Comparison of ENCODE assay signal across 11 cellular contexts in genomic region chr4:108070775-108071174, GRCh38.
"Had no signal": no experiment of that assay in that cellular context is flagged by ENCODE, and none has a peak within 500 bp of the region (broad histone marks: within the 10 kb centered on the region; RNA-seq: fewer than 3 reads in every experiment).

No MANE protein-coding gene starts in this region.

- H3K9me3 Mint-ChIP-seq: activated B cell treated with CpG ODN at 0.5 μM for 24 hours; dendritic cell treated with granulocyte-macrophage colony-stimulating factor and Interleukin-4, amounts not matched to agents 40 ng/mL and 50 ng/mL, for 4 days had no signal

- H3K4me3 ChIP-seq: gastroesophageal sphincter, hepatocyte, right atrium auricular region, skin epidermis, transverse colon had no signal

- H3K27me3 ChIP-seq: gastroesophageal sphincter, hepatocyte, right atrium auricular region, transverse colon had no signal

- H3K9me3 ChIP-seq: gastroesophageal sphincter, right atrium auricular region, transverse colon had no signal

- H3K4me2 ChIP-seq: hepatocyte had no signal

- H3K4me3 Mint-ChIP-seq: activated B cell treated with CpG ODN at 0.5 μM for 24 hours; dendritic cell treated with granulocyte-macrophage colony-stimulating factor and Interleukin-4, amounts not matched to agents 40 ng/mL and 50 ng/mL, for 4 days had no signal

- H3K79me2 ChIP-seq: hepatocyte had no signal

- DNase-seq: activated B cell treated with CpG ODN at 0.5 μM for 24 hours; activated gamma-delta T cell treated with Interleukin-2 at 50 U/mL for 16 hours; anterior cingulate cortex; cerebellar nuclear complex; stimulated activated CD4-positive, alpha-beta T cell treated with anti-CD3 and anti-CD28 coated beads, Interleukin-4, amount 100 ng/mL, for 4 hours; transverse colon had no signal

- H2AFZ ChIP-seq: hepatocyte had no signal

- H3K27ac Mint-ChIP-seq: activated B cell treated with CpG ODN at 0.5 μM for 24 hours; dendritic cell treated with granulocyte-macrophage colony-stimulating factor and Interleukin-4, amounts not matched to agents 40 ng/mL and 50 ng/mL, for 4 days had no signal

- H3K36me3 ChIP-seq: gastroesophageal sphincter, right atrium auricular region, transverse colon had no signal

- H3K27ac ChIP-seq: gastroesophageal sphincter, hepatocyte, right atrium auricular region, skin epidermis, transverse colon had no signal

- ATAC-seq: gastroesophageal sphincter had no signal

- H3K4me1 ChIP-seq: gastroesophageal sphincter, right atrium auricular region had no signal
